ENCODE assay signal across 1 cellular context in the genomic region with DNA sequence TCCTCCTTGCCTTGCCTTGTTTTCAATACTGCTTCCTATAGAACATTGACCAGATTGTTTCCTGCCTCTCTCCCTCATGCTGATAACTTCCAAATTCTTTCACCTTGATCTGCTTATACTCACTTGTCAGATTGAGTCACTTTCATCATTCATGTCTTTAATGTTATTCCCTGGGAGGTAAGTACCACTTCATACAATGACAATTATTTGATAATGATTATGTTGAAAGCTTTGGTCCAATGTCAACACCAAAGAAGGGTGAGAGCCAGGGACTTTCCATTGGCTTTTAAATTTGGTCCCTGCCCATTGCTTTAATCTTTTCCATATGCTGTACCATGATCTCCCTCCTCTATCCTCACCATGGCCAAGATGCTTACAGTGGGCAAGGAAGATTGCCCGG.
TF ChIP-seq lines count a peak whose summit lies in the region.

No MANE protein-coding gene starts in this region.

TF ChIP-seq in SK-N-SH treated with all-trans-retinoic acid at 6 μM for 48 hours, 23 proteins besides CTCF, POLR2A, EP300 and RAD21 (continued from another document):
- TF ChIP-seq, protein P1, sequence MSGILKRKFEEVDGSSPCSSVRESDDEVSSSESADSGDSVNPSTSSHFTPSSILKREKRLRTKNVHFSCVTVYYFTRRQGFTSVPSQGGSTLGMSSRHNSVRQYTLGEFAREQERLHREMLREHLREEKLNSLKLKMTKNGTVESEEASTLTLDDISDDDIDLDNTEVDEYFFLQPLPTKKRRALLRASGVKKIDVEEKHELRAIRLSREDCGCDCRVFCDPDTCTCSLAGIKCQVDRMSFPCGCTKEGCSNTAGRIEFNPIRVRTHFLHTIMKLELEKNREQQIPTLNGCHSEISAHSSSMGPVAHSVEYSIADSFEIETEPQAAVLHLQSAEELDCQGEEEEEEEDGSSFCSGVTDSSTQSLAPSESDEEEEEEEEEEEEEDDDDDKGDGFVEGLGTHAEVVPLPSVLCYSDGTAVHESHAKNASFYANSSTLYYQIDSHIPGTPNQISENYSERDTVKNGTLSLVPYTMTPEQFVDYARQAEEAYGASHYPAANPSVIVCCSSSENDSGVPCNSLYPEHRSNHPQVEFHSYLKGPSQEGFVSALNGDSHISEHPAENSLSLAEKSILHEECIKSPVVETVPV (CRISPR knock-in tag; IDR thresholded peaks at IDR 0.05), result no peak
- TF ChIP-seq, protein P2, sequence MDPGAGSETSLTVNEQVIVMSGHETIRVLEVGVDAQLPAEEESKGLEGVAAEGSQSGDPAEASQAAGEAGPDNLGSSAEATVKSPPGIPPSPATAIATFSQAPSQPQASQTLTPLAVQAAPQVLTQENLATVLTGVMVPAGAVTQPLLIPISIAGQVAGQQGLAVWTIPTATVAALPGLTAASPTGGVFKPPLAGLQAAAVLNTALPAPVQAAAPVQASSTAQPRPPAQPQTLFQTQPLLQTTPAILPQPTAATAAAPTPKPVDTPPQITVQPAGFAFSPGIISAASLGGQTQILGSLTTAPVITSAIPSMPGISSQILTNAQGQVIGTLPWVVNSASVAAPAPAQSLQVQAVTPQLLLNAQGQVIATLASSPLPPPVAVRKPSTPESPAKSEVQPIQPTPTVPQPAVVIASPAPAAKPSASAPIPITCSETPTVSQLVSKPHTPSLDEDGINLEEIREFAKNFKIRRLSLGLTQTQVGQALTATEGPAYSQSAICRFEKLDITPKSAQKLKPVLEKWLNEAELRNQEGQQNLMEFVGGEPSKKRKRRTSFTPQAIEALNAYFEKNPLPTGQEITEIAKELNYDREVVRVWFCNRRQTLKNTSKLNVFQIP (CRISPR knock-in tag; IDR thresholded peaks at IDR 0.05; ENCODE audit: borderline replicate concordance, low read depth), result 0 out of 2 replicates have a peak, but pooled peaks have one; percentile 35
- TF ChIP-seq ZFP3 (CRISPR knock-in tag; IDR thresholded peaks at IDR 0.05) (no peak), TCF4 (CRISPR knock-in tag; IDR thresholded peaks at IDR 0.05; ENCODE audit: borderline replicate concordance) (no peak; the same call in 1 of the 2 replicates)
